In the genomic region with DNA sequence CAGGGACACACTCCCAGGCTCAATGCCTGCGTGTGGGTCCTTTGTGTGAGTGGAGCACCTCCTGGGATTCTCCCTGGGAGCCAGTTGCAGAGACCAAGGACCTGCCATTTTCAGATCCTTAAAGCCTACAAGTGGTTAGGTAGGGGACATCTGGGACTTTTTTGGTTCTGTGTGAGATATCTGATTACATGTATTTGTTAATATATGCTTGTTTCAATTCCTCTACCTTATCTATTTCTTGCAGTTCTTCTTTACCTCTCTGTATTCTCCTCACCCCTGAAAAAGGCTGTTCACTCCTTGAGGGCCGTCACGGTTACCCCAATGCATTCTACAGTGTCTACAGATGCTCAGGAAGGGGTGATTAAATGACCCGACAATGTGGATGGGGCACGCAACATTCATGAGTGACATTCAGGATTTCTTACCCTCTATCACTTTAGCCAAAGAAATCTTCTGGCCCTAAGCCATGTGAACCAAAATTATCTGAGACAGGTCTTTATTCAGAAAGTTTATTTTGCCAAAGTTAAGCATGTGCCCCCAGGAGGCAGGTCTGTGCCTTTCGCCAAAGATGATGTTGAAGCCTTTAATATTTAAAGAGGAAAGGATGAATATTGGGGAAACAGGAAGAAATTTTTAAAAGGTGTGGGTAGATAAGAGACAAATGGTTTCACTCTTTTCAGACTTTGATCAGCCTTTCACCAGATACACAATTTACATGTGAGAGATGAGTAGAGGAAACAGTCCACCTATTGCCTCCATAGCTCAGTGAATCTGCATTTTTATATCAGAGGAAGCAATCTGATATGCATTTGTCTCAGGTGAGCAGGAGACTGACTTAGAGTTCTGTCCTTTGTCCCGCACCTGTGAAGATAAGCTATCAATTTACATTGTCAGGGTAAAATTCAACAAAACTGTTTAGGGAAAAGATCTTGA, we compare ENCODE assay signal across 1 cellular context.
TF ChIP-seq lines count a peak whose summit lies in the region.

No MANE protein-coding gene starts in this region.

TF ChIP-seq in GM12878, 131 proteins besides CTCF, POLR2A, EP300 and RAD21 (continued from another document):
- TF ChIP-seq NFIC (IDR thresholded peaks at IDR 0.05; ENCODE audit: low read depth, low read length) (peak; percentile 63), MTA2 (IDR thresholded peaks at IDR 0.05; ENCODE audit: low read depth) (peak; percentile 35), MEF2A (IDR thresholded peaks at IDR 0.05; ENCODE audit: insufficient read depth, low read depth, low read length) (no peak)
